13 cellular contexts compared by ENCODE assay signal in genomic region chr9:90966475-90967150, GRCh38.
DNase-seq lines count a peak whose midpoint lies in the region; ATAC-seq, FAIRE-seq and TF ChIP-seq lines count a peak whose summit lies in the region.
"Had no signal": no experiment of that assay in that cellular context is flagged by ENCODE, and none has a peak within 500 bp of the region (broad histone marks: within the 10 kb centered on the region; RNA-seq: fewer than 3 reads in every experiment).

No MANE protein-coding gene starts in this region.

- H3K9me3 ChIP-seq in PC-3 (ENCODE audit: low read length) (no peaks in the 10 kb centered on the region), fibroblast of lung (ENCODE audit: control insufficient read depth, insufficient read depth, low read depth, low read length) (no peaks in the 10 kb centered on the region), prostate gland (no peaks in the 10 kb centered on the region), kidney (ENCODE audit: control insufficient read depth in 1 of 2, low read length in 2 of 2) (no peaks in the 10 kb centered on the region)
- H3K9me3 ChIP-seq: heart left ventricle, transverse colon had no signal

- H3K4me3 ChIP-seq in PC-3 (ENCODE audit: low read length), result no peak overlapping the region
- H3K4me3 ChIP-seq in fibroblast of lung (replicated peaks in 1 of 4; ENCODE audit: control extremely low read depth in 1 of 4, insufficient read depth in 1 of 4, low read depth in 3 of 4, low read length in 4 of 4), result no peak overlapping the region
- no peak overlapping the region for H3K4me3 ChIP-seq in prostate gland
- no peak overlapping the region for H3K4me3 ChIP-seq in kidney (ENCODE audit: low read length in 2 of 2)
- H3K4me3 ChIP-seq: heart left ventricle, transverse colon had no signal

- FAIRE-seq in kidney (lab: Jason Lieb, UNC), result no peak
- FAIRE-seq: D721Med had no signal

- H3K36me3 ChIP-seq in PC-3 (ENCODE audit: low read depth, low read length) (no peaks in the 10 kb centered on the region), fibroblast of lung (ENCODE audit: control insufficient read depth, insufficient read depth, low read length) (no peaks in the 10 kb centered on the region), prostate gland (no peaks in the 10 kb centered on the region), kidney (ENCODE audit: control insufficient read depth in 1 of 2, insufficient read depth in 2 of 2, low read length in 2 of 2) (no peaks in the 10 kb centered on the region)
- H3K36me3 ChIP-seq: heart left ventricle, transverse colon had no signal

- H3K27me3 ChIP-seq in PC-3 (ENCODE audit: low read length) (no peaks in the 10 kb centered on the region), fibroblast of lung (ENCODE audit: control insufficient read depth, insufficient read depth, low read length) (no peaks in the 10 kb centered on the region), prostate gland (replicated peaks; ENCODE audit: insufficient read depth) (no peaks in the 10 kb centered on the region)
- H3K27me3 ChIP-seq: transverse colon had no signal

- H3K9me2 ChIP-seq in PC-3 (replicated peaks; ENCODE audit: low read length), result no peaks in the 10 kb centered on the region

- no peak overlapping the region for H2AFZ ChIP-seq in PC-3 (ENCODE audit: low read length)
- H2AFZ ChIP-seq in fibroblast of lung (ENCODE audit: low read length), result no peak overlapping the region

- no peak overlapping the region for H3K9ac ChIP-seq in PC-3 (ENCODE audit: low read length)
- no peak overlapping the region for H3K9ac ChIP-seq in fibroblast of lung (ENCODE audit: insufficient read depth, low read length)
- H3K9ac ChIP-seq in kidney (ENCODE audit: low read length in 2 of 2), result no peak overlapping the region

- WGBS in prostate gland, result 87% methylated on average over 19 of the region's 19 CpGs

- H4K20me1 ChIP-seq in PC-3 (ENCODE audit: low read length) (no peaks in the 10 kb centered on the region), fibroblast of lung (ENCODE audit: control insufficient read depth, extremely low read depth, insufficient read depth, low read length) (no peaks in the 10 kb centered on the region)

- BruUV-seq in PC-3 (replicated peaks; lab: Mats Ljungman, UMichigan), result no TSS peak

- H3K4me2 ChIP-seq in PC-3 (ENCODE audit: low read length) (0 out of 2 replicates have a peak overlapping the region, but pooled peaks have one; percentile 7), fibroblast of lung (ENCODE audit: extremely low read depth, insufficient read depth, low read length) (no peak overlapping the region)

- H3K27ac ChIP-seq in PC-3 (ENCODE audit: low read length) (no peak overlapping the region), fibroblast of lung (ENCODE audit: insufficient read depth, low read length) (no peak overlapping the region), prostate gland (no peak overlapping the region), kidney (ENCODE audit: low read depth in 2 of 2, low read length in 2 of 2) (no peak overlapping the region)
- H3K27ac ChIP-seq: heart left ventricle had no signal

- H3K79me2 ChIP-seq in PC-3 (ENCODE audit: low read length) (no peaks in the 10 kb centered on the region), fibroblast of lung (ENCODE audit: control insufficient read depth, insufficient read depth, low read length) (no peaks in the 10 kb centered on the region)

- intact Hi-C loops in PC-3 (cut with micrococcal nuclease), result no loop called here
- intact Hi-C loops in prostate gland (cut with DNase I), result no loop called here
- intact Hi-C loops in kidney (cut with DNase I), result no loop called here

- no peak for TF ChIP-seq CTCF in PC-3 (conservative IDR thresholded peaks at IDR 0.05; ENCODE audit: low read depth, low read length)
- TF ChIP-seq CTCF in fibroblast of lung (conservative IDR thresholded peaks at IDR 0.05 in 1 of 2, IDR thresholded peaks at IDR 0.05 in 1 of 2; ENCODE audit: low read depth in 1 of 2, low read length in 2 of 2), result no peak
- TF ChIP-seq CTCF in prostate gland (IDR thresholded peaks at IDR 0.05), result no peak
- no peak for TF ChIP-seq CTCF in kidney (IDR thresholded peaks at IDR 0.05; ENCODE audit: borderline replicate concordance, extremely low read depth, insufficient read depth)

- POLR2A ChIA-PET in PC-3 (lab: Charles Lee; ENCODE audit: unreplicated experiment), result no interaction called here

- H3K4me1 ChIP-seq in PC-3 (ENCODE audit: insufficient read depth, low read length), result peaks cover 26% of the 10 kb centered on the region
- no peaks in the 10 kb centered on the region for H3K4me1 ChIP-seq in fibroblast of lung (ENCODE audit: control insufficient read depth, extremely low read depth, insufficient read depth, low read length)
- H3K4me1 ChIP-seq in prostate gland (replicated peaks), result no peaks in the 10 kb centered on the region
- peaks cover 0 to 2% of the 10 kb centered on the region in 2 donors for H3K4me1 ChIP-seq in kidney (ENCODE audit: control insufficient read depth in 1 of 2, insufficient read depth in 1 of 2, low read depth in 1 of 2, low read length in 2 of 2)
- H3K4me1 ChIP-seq: heart left ventricle had no signal

- no peaks in the 10 kb centered on the region for H3F3A ChIP-seq in PC-3 (ENCODE audit: low read length, unreplicated experiment)

- peak; percentile 62; the same call in 1 of the 2 replicates for ATAC-seq in PC-3
- ATAC-seq in GM21447 (IDR thresholded peaks at IDR 0.05; ENCODE audit: unreplicated experiment), result no peak
- ATAC-seq: heart left ventricle had no signal

- DNase-seq in Daoy (ENCODE audit: low read depth) (peak; percentile 30), PC-3 (peak; percentile 42), fibroblast of lung (ENCODE audit: low read depth in 2 of 2) (peak; percentile 44 to 82), DMS53 treated with DMSO at 0.1 percent for 48 hours (lab: John Stamatoyannopoulos, UW; ENCODE audit: unreplicated experiment) (no peak), prostate gland (ENCODE audit: low spot score) (no peak), kidney (no peak)
- DNase-seq in stimulated activated CD4-positive, alpha-beta T cell treated with anti-CD3 and anti-CD28 coated beads, Interleukin-2, amount 100 ng/mL, for 48 hours, result peak; percentile 42 to 45
- DNase-seq: heart left ventricle, Kasumi-1, SHP77 treated with DMSO at 0.1 percent for 48 hours, transverse colon had no signal

- no peak for TF ChIP-seq POLR2A in prostate gland (IDR thresholded peaks at IDR 0.05)

- CTCF ChIA-PET in PC-3 (lab: Charles Lee), result no interaction called here

Comparison
In these comparisons a context has a peak if more than half of its experiments do, and no peak if none do; other contexts are left out.
1. DNase-seq: peak in Daoy (single experiment), PC-3 (single experiment), fibroblast of lung (2 of 2) and stimulated activated CD4-positive, alpha-beta T cell treated with anti-CD3 and anti-CD28 coated beads, Interleukin-2, amount 100 ng/mL, for 48 hours (2 of 2); none in DMS53 treated with DMSO at 0.1 percent for 48 hours (single experiment), prostate gland (single experiment) and kidney (single experiment).